7 cellular contexts compared by ENCODE assay signal in the genomic region with DNA sequence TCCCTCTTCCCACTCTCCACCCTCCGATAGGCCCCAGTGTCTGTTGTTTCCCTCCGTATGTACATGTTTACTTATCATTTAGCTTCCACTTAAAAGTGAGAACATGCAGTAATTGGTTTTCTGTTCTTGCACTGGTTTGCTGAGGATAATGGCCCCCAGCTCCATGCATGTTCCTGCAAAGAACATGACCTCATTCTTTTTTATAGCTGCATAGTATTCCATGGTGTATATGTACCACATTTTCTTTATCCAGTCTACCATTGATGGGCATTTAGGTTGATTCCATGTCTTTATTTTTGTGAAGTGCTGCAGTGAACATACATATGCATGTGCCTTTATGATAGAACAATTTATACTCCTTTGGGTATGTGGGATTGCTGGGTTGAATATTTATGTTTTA. TPM values are rescaled to one million over a fixed set of nuclear protein-coding genes. Genes with fewer than 3 reads are reported as not detected.
DNase-seq lines count a peak whose midpoint lies in the region; ATAC-seq, FAIRE-seq and TF ChIP-seq lines count a peak whose summit lies in the region.
"Not testable (repeated sequence)": the region's sequence is repeated elsewhere in the genome, so short reads cannot be mapped to it uniquely, and the experiment has no call there.

No MANE protein-coding gene starts in this region.

- intact Hi-C loops in activated CD8-positive, alpha-beta T cell treated with anti-CD3 and anti-CD28 coated beads for 36 hours (cut with micrococcal nuclease); GM12878 (cut with micrococcal nuclease; ENCODE audit: unreplicated experiment); HepG2 (cut with micrococcal nuclease; ENCODE audit: unreplicated experiment); naive thymus-derived CD4-positive, alpha-beta T cell (cut with micrococcal nuclease): not testable (repeated sequence)

- not testable (repeated sequence) for H3K4me1 ChIP-seq in A549; GM12878 (ENCODE audit: control insufficient read depth, insufficient read depth, low read length); HepG2 (ENCODE audit: insufficient read depth, low read length); naive thymus-derived CD4-positive, alpha-beta T cell (ENCODE audit: control insufficient read depth in 2 of 2, insufficient read depth in 2 of 2, low read length in 2 of 2)

- not testable (repeated sequence) for H3K4me3 ChIP-seq in A549; GM12878; HepG2 (replicated peaks in 1 of 3; ENCODE audit: insufficient read depth in 1 of 3, low read depth in 2 of 3, low read length in 3 of 3); naive thymus-derived CD4-positive, alpha-beta T cell (ENCODE audit: low read length)

- not testable (repeated sequence) for TF ChIP-seq RAD21 in A549 (conservative IDR thresholded peaks at IDR 0.05 in 1 of 2, IDR thresholded peaks at IDR 0.05 in 1 of 2); GM12878 (IDR thresholded peaks at IDR 0.05; ENCODE audit: insufficient read depth, low read depth, low read length); HepG2 (CRISPR knock-in tag; IDR thresholded peaks at IDR 0.05)

- RAD21 ChIA-PET in GM12878 (lab: Charles Lee; ENCODE audit: unreplicated experiment) = not testable (repeated sequence)

- peak overlapping the region; percentile 30; the same call in 1 of the 2 replicates for H3K27ac Mint-ChIP-seq in HFFc6
- H3K27ac Mint-ChIP-seq in activated CD8-positive, alpha-beta T cell treated with anti-CD3 and anti-CD28 coated beads for 36 hours = peak overlapping the region; percentile 4
- peak overlapping the region; percentile 19 for H3K27ac Mint-ChIP-seq in activated T-helper 17 cell treated with anti-CD3 and anti-CD28 coated beads, Interleukin-2, amount 50 U/mL, for 72 hours
- peak overlapping the region in 6 of 9 donors; percentile 12 to 72 (median 28) for H3K27ac Mint-ChIP-seq in naive thymus-derived CD4-positive, alpha-beta T cell

- POLR2A ChIA-PET in A549 (lab: Yijun Ruan, JAX); HepG2 (lab: Yijun Ruan, JAX): not testable (repeated sequence)
- POLR2A ChIA-PET in activated CD8-positive, alpha-beta T cell treated with anti-CD3 and anti-CD28 coated beads for 36 hours (lab: Charles Lee) = interaction anchor here (1.3 to 1.9 kb wide), 3 partner anchors 10 to 189 kb away, joined by 3 to 6 read pairs (median 3); partner anchors contain the start of gene SLC35F5
- POLR2A ChIA-PET in GM12878 (lab: Charles Lee) = interaction anchor here (0.6 to 1.2 kb wide), 2 partner anchors 32 to 35 kb away, joined by 3 to 4 read pairs; no protein-coding TSS in a partner anchor
- POLR2A ChIA-PET in naive thymus-derived CD4-positive, alpha-beta T cell (lab: Charles Lee) = interaction anchor here (0.6 to 2.2 kb wide), 3 partner anchors 12 to 190 kb away, joined by 3 to 4 read pairs (median 3); partner anchors contain the start of gene SLC35F5

- WGBS in A549 (ENCODE audit: missing lambda C conversion rate) = 92% methylated on average over 2 of the region's 2 CpGs
- 100% methylated on average over 2 of the region's 2 CpGs for WGBS in GM12878 (ENCODE audit: insufficient coverage, insufficient replicate concordance, low lambda C conversion rate, missing lambda C conversion rate)
- WGBS in HepG2 (ENCODE audit: low lambda C conversion rate) = 92% methylated on average over 2 of the region's 2 CpGs

- CTCF ChIA-PET in A549 (lab: Yijun Ruan, JAX) (interaction anchor here (1.1 to 1.7 kb wide), 2 partner anchors 20 to 52 kb away, joined by 3 to 6 read pairs; no protein-coding TSS in a partner anchor), GM12878 (lab: Yijun Ruan, JAX) (interaction anchor here (1.0 to 3.0 kb wide), 3 partner anchors 20 to 250 kb away, joined by 3 to 11 read pairs (median 3); no protein-coding TSS in a partner anchor)
- CTCF ChIA-PET in activated CD8-positive, alpha-beta T cell treated with anti-CD3 and anti-CD28 coated beads for 36 hours (lab: Charles Lee) = interaction anchor here (1.0 kb wide), 1 partner anchor 33 kb away, joined by 3 read pairs; no protein-coding TSS in a partner anchor
- CTCF ChIA-PET in HepG2 (lab: Yijun Ruan, JAX; ENCODE audit: low intra/inter-chr PET ratio, low total read pairs); naive thymus-derived CD4-positive, alpha-beta T cell (lab: Charles Lee): not testable (repeated sequence)

- not testable (repeated sequence) for TF ChIP-seq CTCF in A549 (IDR thresholded peaks at IDR 0.05); HFFc6 (IDR thresholded peaks at IDR 0.05); activated CD8-positive, alpha-beta T cell treated with anti-CD3 and anti-CD28 coated beads for 36 hours (IDR thresholded peaks at IDR 0.05); GM12878 (IDR thresholded peaks at IDR 0.05 in 2 of 3, conservative IDR thresholded peaks at IDR 0.05 in 1 of 3; ENCODE audit: control insufficient read depth in 2 of 3, extremely low read depth in 1 of 3, insufficient read depth in 1 of 3, low read depth in 3 of 3, low read length in 3 of 3); HepG2 (CRISPR knock-in tag; IDR thresholded peaks at IDR 0.05)

- peaks cover 9 to 49% of the 10 kb centered on the region in 2 experiments for H3K36me3 ChIP-seq in GM12878 (ENCODE audit: control insufficient read depth in 2 of 2, insufficient read depth in 2 of 2, low read length in 1 of 2)
- peaks cover 16 to 53% of the 10 kb centered on the region in 2 experiments for H3K36me3 ChIP-seq in HepG2 (replicated peaks in 1 of 2; ENCODE audit: control insufficient read depth in 1 of 2, insufficient read depth in 2 of 2, low read length in 2 of 2)
- peaks cover 47 to 80% (median 54%) of the 10 kb centered on the region in 3 experiments for H3K36me3 ChIP-seq in naive thymus-derived CD4-positive, alpha-beta T cell (ENCODE audit: control insufficient read depth in 2 of 3, insufficient read depth in 3 of 3, low read length in 3 of 3)

- not testable (repeated sequence) for DNase-seq in A549 (ENCODE audit: low read depth in 1 of 2, low spot score in 1 of 2); HFFc6; activated CD8-positive, alpha-beta T cell treated with anti-CD3 and anti-CD28 coated beads for 36 hours; GM12878 (ENCODE audit: low read depth, low spot score); HepG2 (ENCODE audit: low spot score); naive thymus-derived CD4-positive, alpha-beta T cell

- not testable (repeated sequence) for TF ChIP-seq EP300 in A549 (IDR thresholded peaks at IDR 0.05); GM12878 (IDR thresholded peaks at IDR 0.05; ENCODE audit: borderline replicate concordance in 1 of 2, control insufficient read depth in 1 of 2, low read depth in 2 of 2, low read length in 2 of 2); HepG2 (IDR thresholded peaks at IDR 0.05; ENCODE audit: low read depth in 2 of 2, low read length in 2 of 2); HepG2 (CRISPR knock-in tag; IDR thresholded peaks at IDR 0.05; ENCODE audit: borderline replicate concordance)

- not testable (repeated sequence) for H3K9ac ChIP-seq in GM12878 (ENCODE audit: control insufficient read depth, insufficient read depth, low read length); HepG2 (ENCODE audit: insufficient read depth, low read depth, low read length)

- H2AFZ ChIP-seq in GM12878 (ENCODE audit: control insufficient read depth, low read depth, low read length); HepG2 (ENCODE audit: low read length): not testable (repeated sequence)

- not testable (repeated sequence) for H3K79me2 ChIP-seq in GM12878 (ENCODE audit: control insufficient read depth, insufficient read depth, low read length); HepG2 (ENCODE audit: insufficient read depth, low read length)

- not testable (repeated sequence) for H3K9me3 Mint-ChIP-seq in HFFc6; activated CD8-positive, alpha-beta T cell treated with anti-CD3 and anti-CD28 coated beads for 36 hours; activated T-helper 17 cell treated with anti-CD3 and anti-CD28 coated beads, Interleukin-2, amount 50 U/mL, for 72 hours; naive thymus-derived CD4-positive, alpha-beta T cell

- H3K4me1 Mint-ChIP-seq in HFFc6 (ENCODE audit: low read depth) = peaks cover 17% of the 10 kb centered on the region; the same call in 1 of the 2 replicates
- H3K4me1 Mint-ChIP-seq in activated CD8-positive, alpha-beta T cell treated with anti-CD3 and anti-CD28 coated beads for 36 hours (ENCODE audit: low read depth) = peaks cover 15% of the 10 kb centered on the region
- H3K4me1 Mint-ChIP-seq in activated T-helper 17 cell treated with anti-CD3 and anti-CD28 coated beads, Interleukin-2, amount 50 U/mL, for 72 hours = not testable (repeated sequence)
- peaks cover 2 to 17% (median 11%) of the 10 kb centered on the region in 7 donors for H3K4me1 Mint-ChIP-seq in naive thymus-derived CD4-positive, alpha-beta T cell

- in situ Hi-C loops in GM12878 (cut with MboI); HepG2 (cut with HindIII; ENCODE audit: extremely low pct_ligation_motif_present, low pct_unique_long_range_greater_than_20kb): not testable (repeated sequence)

- H3K27me3 ChIP-seq in GM12878 (replicated peaks in 1 of 2; ENCODE audit: control insufficient read depth in 2 of 2, insufficient read depth in 2 of 2, low read length in 1 of 2); HepG2 (ENCODE audit: control insufficient read depth in 1 of 2, insufficient read depth in 2 of 2, low read length in 2 of 2); naive thymus-derived CD4-positive, alpha-beta T cell (ENCODE audit: control insufficient read depth in 2 of 2, insufficient read depth in 2 of 2, low read length in 2 of 2): not testable (repeated sequence)

- not testable (repeated sequence) for H3K9me3 ChIP-seq in A549; GM12878 (replicated peaks; ENCODE audit: control insufficient read depth, insufficient read depth, low read length); HepG2 (ENCODE audit: low read length); naive thymus-derived CD4-positive, alpha-beta T cell (ENCODE audit: control insufficient read depth in 2 of 3, low read length in 3 of 3)

- peaks cover 37% of the 10 kb centered on the region for H3K36me3 Mint-ChIP-seq in HFFc6 (ENCODE audit: low read depth)
- peaks cover 52% of the 10 kb centered on the region for H3K36me3 Mint-ChIP-seq in activated CD8-positive, alpha-beta T cell treated with anti-CD3 and anti-CD28 coated beads for 36 hours (ENCODE audit: low read depth)
- H3K36me3 Mint-ChIP-seq in activated T-helper 17 cell treated with anti-CD3 and anti-CD28 coated beads, Interleukin-2, amount 50 U/mL, for 72 hours (ENCODE audit: low read depth) = not testable (repeated sequence)
- peaks cover 22 to 37% (median 30%) of the 10 kb centered on the region in 5 donors for H3K36me3 Mint-ChIP-seq in naive thymus-derived CD4-positive, alpha-beta T cell

- not testable (repeated sequence) for FAIRE-seq in A549 (lab: Jason Lieb, UNC); GM12878 (lab: Jason Lieb, UNC); HepG2 (lab: Jason Lieb, UNC)

- not testable (repeated sequence) for TF ChIP-seq POLR2A in A549 (IDR thresholded peaks at IDR 0.05; ENCODE audit: low read length); GM12878 (IDR thresholded peaks at IDR 0.05; ENCODE audit: low read depth, low read length); HepG2 (IDR thresholded peaks at IDR 0.05; ENCODE audit: insufficient read depth in 1 of 2, low read depth in 2 of 2, low read length in 2 of 2)

- not testable (repeated sequence) for H3K4me2 ChIP-seq in A549; GM12878 (ENCODE audit: control insufficient read depth, insufficient read depth); HepG2 (ENCODE audit: low read depth, low read length)

- not testable (repeated sequence) for H4K20me1 ChIP-seq in GM12878 (ENCODE audit: control insufficient read depth, insufficient read depth); HepG2 (ENCODE audit: insufficient read depth, low read length)

- not testable (repeated sequence) for H3K4me3 Mint-ChIP-seq in HFFc6; activated CD8-positive, alpha-beta T cell treated with anti-CD3 and anti-CD28 coated beads for 36 hours; activated T-helper 17 cell treated with anti-CD3 and anti-CD28 coated beads, Interleukin-2, amount 50 U/mL, for 72 hours
- peak overlapping the region in 1 of 10 donors; percentile 16 for H3K4me3 Mint-ChIP-seq in naive thymus-derived CD4-positive, alpha-beta T cell

- SMC1A ChIA-PET in GM12878 (lab: Charles Lee; ENCODE audit: uncharacterized antibody, unreplicated experiment) = interaction anchor here (1.1 to 2.3 kb wide), 8 partner anchors 8 to 189 kb away, joined by 3 to 7 read pairs (median 4); partner anchors contain the start of genes ACTR3 and SLC35F5

- H3K27me3 Mint-ChIP-seq in HFFc6 (ENCODE audit: insufficient read depth); activated CD8-positive, alpha-beta T cell treated with anti-CD3 and anti-CD28 coated beads for 36 hours; activated T-helper 17 cell treated with anti-CD3 and anti-CD28 coated beads, Interleukin-2, amount 50 U/mL, for 72 hours; naive thymus-derived CD4-positive, alpha-beta T cell: not testable (repeated sequence)

- not testable (repeated sequence) for ATAC-seq in A549; activated CD8-positive, alpha-beta T cell treated with anti-CD3 and anti-CD28 coated beads for 36 hours; activated T-helper 17 cell treated with anti-CD3 and anti-CD28 coated beads, Interleukin-2, amount 50 U/mL, for 72 hours (replicated peaks); GM12878; HepG2; naive thymus-derived CD4-positive, alpha-beta T cell

- BruUV-seq in GM12878 (replicated peaks; lab: Mats Ljungman, UMichigan); HepG2 (replicated peaks; lab: Mats Ljungman, UMichigan): not testable (repeated sequence)

- not testable (repeated sequence) for H3K27ac ChIP-seq in A549; GM12878 (ENCODE audit: control insufficient read depth, insufficient read depth); HepG2 (ENCODE audit: extremely low read length, insufficient read depth, low read length); naive thymus-derived CD4-positive, alpha-beta T cell (ENCODE audit: low read depth, low read length)

RNA-seq across cellular contexts. Expression of gene ACTR3, which starts 55.9 kb away (rescaled TPM):
- polyA plus RNA-seq in A549 (2011; rRNA removed) (282 and 412 TPM in 2 replicates), A549 (2017; fragmentation: RNase III; extraction: RNeasy Plus Mini Kit Qiagen cat#74134 plus additional on column Dnase treatment) (359 to 392 TPM (median 378 TPM) in 3 replicates), GM12878 (2011; rRNA removed) (532 and 757 TPM in 2 replicates), GM12878 (2014; fragmentation: Illumina TruSeq; extraction: Trizol) (496 and 646 TPM in 2 replicates), GM12878 (2014; fragmentation: Nextera tagmentation; extraction: Ambion mirVana) (10 to 100 TPM; 79.1 to 99.1 TPM), GM12878 (2014; rRNA removed) (446 and 466 TPM in 2 replicates), GM12878 (2016; fragmentation: Nextera tagmentation; extraction: Ambion mirVana) (100 to 1,000 TPM; 608 to 616 TPM), HepG2 (2011; rRNA removed) (97.1 and 123 TPM in 2 replicates)
- 113 and 114 TPM in 2 replicates for polyA plus RNA-seq in A549 (2012; cell fraction: cytosol; rRNA removed)
- polyA plus RNA-seq in A549 (2012; cell fraction: nucleus; rRNA removed) = 43.6 and 53.8 TPM in 2 replicates
- 214 and 239 TPM in 2 replicates for polyA minus RNA-seq in A549 (2011; rRNA and poly(A)+ RNA removed)
- 100 to 1,000 TPM; 562 to 663 (median 628) TPM for total RNA-seq in HFFc6 (2021; fragmentation: NEBNext Ultra II Directional; extraction: Animal tissue kit (Norgen Biotek cat#: 25700))
- total RNA-seq in activated CD8-positive, alpha-beta T cell treated with anti-CD3 and anti-CD28 coated beads for 36 hours = 100 to 1,000 TPM; 442 to 449 TPM
- 100 to 1,000 TPM; 441 to 618 TPM for total RNA-seq in activated T-helper 17 cell treated with anti-CD3 and anti-CD28 coated beads, Interleukin-2, amount 50 U/mL, for 72 hours
- 253 and 258 TPM in 2 replicates for total RNA-seq in GM12878 (2013; cell fraction: nucleolus; rRNA removed)
- total RNA-seq in GM12878 (2014; rRNA removed) (371 and 391 TPM in 2 replicates), GM12878 (2014; rRNA removed; fragmentation: Illumina TruSeq; extraction: Trizol) (433 and 438 TPM in 2 replicates), GM12878 (2021) (569 and 578 TPM in 2 replicates), HepG2 (2016; rRNA removed; fragmentation: Illumina TruSeq; extraction: Trizol) (225 and 321 TPM in 2 replicates)
- polyA plus RNA-seq in GM12878 (2011; ENCODE audit: low read depth) = 153 TPM
- polyA plus RNA-seq in GM12878 (2011; cell fraction: cytosol; rRNA removed) = 223 and 243 TPM in 2 replicates
- polyA plus RNA-seq in GM12878 (2011; cell fraction: nucleus; rRNA removed) = 160 and 218 TPM in 2 replicates
- polyA plus RNA-seq in GM12878 (2012) = 205 and 244 TPM in 2 replicates
- polyA minus RNA-seq in GM12878 (2011; rRNA and poly(A)+ RNA removed) = 390 and 647 TPM in 2 replicates
- polyA minus RNA-seq in GM12878 (2011; cell fraction: cytosol; rRNA and poly(A)+ RNA removed) = 245 and 247 TPM in 2 replicates
- 91.0 and 178 TPM in 2 replicates for polyA minus RNA-seq in GM12878 (2011; cell fraction: nucleus; rRNA and poly(A)+ RNA removed)
- total RNA-seq in HepG2 (2016; cell fraction: cytosol; rRNA removed; fragmentation: Illumina TruSeq; extraction: Trizol; ENCODE audit: low read depth) = 18.8 and 19.5 TPM in 2 replicates
- total RNA-seq in HepG2 (2016; cell fraction: insoluble cytoplasmic fraction; rRNA removed; fragmentation: Illumina TruSeq; extraction: Trizol) = 228 and 315 TPM in 2 replicates
- total RNA-seq in HepG2 (2016; cell fraction: membrane; rRNA removed; fragmentation: Illumina TruSeq; extraction: Trizol) = 52.2 and 56.6 TPM in 2 replicates
- total RNA-seq in HepG2 (2016; cell fraction: nucleus; rRNA removed; fragmentation: Illumina TruSeq; extraction: Trizol) = 127 and 131 TPM in 2 replicates
- 60.4 and 86.6 TPM in 2 replicates for polyA plus RNA-seq in HepG2 (2011; cell fraction: cytosol; rRNA removed)
- polyA plus RNA-seq in HepG2 (2011; cell fraction: nucleus; rRNA removed) = 31.1 and 37.9 TPM in 2 replicates
- polyA plus RNA-seq in HepG2 (2012) = 118 and 123 TPM in 2 replicates
- polyA plus RNA-seq in HepG2 (2016; cell fraction: cytosol; fragmentation: Illumina TruSeq; extraction: Trizol; ENCODE audit: low read depth) = 12.9 and 14.5 TPM in 2 replicates
- 250 and 264 TPM in 2 replicates for polyA plus RNA-seq in HepG2 (2016; cell fraction: insoluble cytoplasmic fraction; fragmentation: Illumina TruSeq; extraction: Trizol; ENCODE audit: low read depth)
- polyA plus RNA-seq in HepG2 (2016; cell fraction: membrane; fragmentation: Illumina TruSeq; extraction: Trizol; ENCODE audit: low read depth) = 26.5 and 26.8 TPM in 2 replicates
- polyA plus RNA-seq in HepG2 (2016; cell fraction: nucleus; fragmentation: Illumina TruSeq; extraction: Trizol; ENCODE audit: insufficient read depth, low read depth) = 96.6 and 101 TPM in 2 replicates
- 74.5 and 227 TPM in 2 replicates for polyA minus RNA-seq in HepG2 (2011; rRNA and poly(A)+ RNA removed; ENCODE audit: low replicate concordance)
- polyA minus RNA-seq in HepG2 (2011; cell fraction: cytosol; rRNA and poly(A)+ RNA removed) = 198 and 203 TPM in 2 replicates
- polyA minus RNA-seq in HepG2 (2011; cell fraction: nucleus; rRNA and poly(A)+ RNA removed) = 201 and 233 TPM in 2 replicates
- 100 to 1,000 TPM; 172 to 612 (median 213) TPM for total RNA-seq in naive thymus-derived CD4-positive, alpha-beta T cell
- polyA plus RNA-seq in naive thymus-derived CD4-positive, alpha-beta T cell = 100 to 1,000 TPM; 438 to 486 TPM
